ENCODE assay signal across 18 cellular contexts in genomic region chr2:2800697-2801096, GRCh38.
A peak's percentile ranks its signal among the peaks of the same experiment; 100 is the strongest.
DNase-seq lines count a peak whose midpoint lies in the region; ATAC-seq and TF ChIP-seq lines count a peak whose summit lies in the region.
"Had no signal": no experiment of that assay in that cellular context is flagged by ENCODE, and none has a peak within 500 bp of the region (broad histone marks: within the 10 kb centered on the region; RNA-seq: fewer than 3 reads in every experiment).

No MANE protein-coding gene starts in this region.

- H3K9me3 ChIP-seq in Karpas-422 (ENCODE audit: low read length): no peaks in the 10 kb centered on the region
- H3K9me3 ChIP-seq in endodermal cell (ENCODE audit: control insufficient read depth, low read length): peaks cover 13% of the 10 kb centered on the region
- no peaks in the 10 kb centered on the region for H3K9me3 ChIP-seq in vagina
- H3K9me3 ChIP-seq: Caco-2, HAP-1 had no signal

- H3K27me3 ChIP-seq in Karpas-422 (ENCODE audit: low read length) (peaks cover 2% of the 10 kb centered on the region; the same call in 1 of the 2 replicates), endodermal cell (ENCODE audit: control insufficient read depth, insufficient read depth, low read length, poor library complexity, severe bottlenecking) (no peaks in the 10 kb centered on the region), vagina (no peaks in the 10 kb centered on the region)
- H3K27me3 ChIP-seq: BLaER1 had no signal

- H3K9me3 Mint-ChIP-seq in endodermal cell: peaks cover 17% of the 10 kb centered on the region
- H3K9me3 Mint-ChIP-seq in natural killer cell: peaks cover 2 to 3% of the 10 kb centered on the region in 2 donors

- TF ChIP-seq POLR2A in vagina (IDR thresholded peaks at IDR 0.05): no peak

- H3K27me3 Mint-ChIP-seq in endodermal cell (ENCODE audit: insufficient read depth) (peaks cover 3% of the 10 kb centered on the region), natural killer cell (ENCODE audit: low read depth in 2 of 2) (peaks cover 0 to 4% of the 10 kb centered on the region in 2 donors)
- H3K27me3 Mint-ChIP-seq: CD4-positive, CD25-positive, alpha-beta regulatory T cell had no signal

- H3K9me2 ChIP-seq in Karpas-422 (replicated peaks; ENCODE audit: insufficient read depth, low read length): no peaks in the 10 kb centered on the region

- DNase-seq in Karpas-422 (peak; percentile 9), endodermal cell (peak; percentile 17), mesenteric fat pad (ENCODE audit: low spot score) (peak; percentile 72), vagina (ENCODE audit: extremely low spot score in 2 of 2) (peak; percentile 58 to 64), natural killer cell (no peak), NCI-H748 treated with DMSO at 0.1 percent for 48 hours (lab: John Stamatoyannopoulos, UW) (no peak)
- DNase-seq: Caco-2; CD4-positive, CD25-positive, alpha-beta regulatory T cell; CD8-positive, alpha-beta T cell; DMS153; DND-41; HFFc6 had no signal

- no peak overlapping the region for H3K27ac Mint-ChIP-seq in endodermal cell
- no peak overlapping the region for H3K27ac Mint-ChIP-seq in natural killer cell
- H3K27ac Mint-ChIP-seq: CD4-positive, CD25-positive, alpha-beta regulatory T cell; CD8-positive, alpha-beta T cell; GM23338; HFFc6 had no signal

- H3K27ac ChIP-seq in Karpas-422 (ENCODE audit: low read length) (no peak overlapping the region), endodermal cell (ENCODE audit: low read depth, low read length) (no peak overlapping the region), vagina (no peak overlapping the region)
- H3K27ac ChIP-seq: BLaER1, C4-2B had no signal

- no peak for ATAC-seq in GM18498 (IDR thresholded peaks at IDR 0.05; ENCODE audit: unreplicated experiment)
- no peak for ATAC-seq in natural killer cell
- ATAC-seq: CD8-positive, alpha-beta T cell; GM12878; GM23338 had no signal

- H4K20me1 ChIP-seq in Karpas-422 (ENCODE audit: insufficient read depth, low read depth, low read length): no peaks in the 10 kb centered on the region
- H4K20me1 ChIP-seq: BLaER1 had no signal

- no peak overlapping the region for H2AFZ ChIP-seq in Karpas-422 (ENCODE audit: low read length)
- H2AFZ ChIP-seq: GM23338 had no signal

- no peak overlapping the region for H3K9ac ChIP-seq in Karpas-422 (ENCODE audit: low read length)
- H3K9ac ChIP-seq in endodermal cell (ENCODE audit: extremely low read depth, low read length, poor library complexity, severe bottlenecking): no peak overlapping the region
- H3K9ac ChIP-seq: BLaER1 had no signal

- H3K4me3 ChIP-seq in Karpas-422 (ENCODE audit: low read length) (no peak overlapping the region), endodermal cell (ENCODE audit: low read length) (no peak overlapping the region), vagina (no peak overlapping the region)
- H3K4me3 ChIP-seq: BLaER1, GM12878, GM23338, HAP-1 had no signal

- H3K4me3 Mint-ChIP-seq in endodermal cell (no peak overlapping the region), natural killer cell (no peak overlapping the region)
- H3K4me3 Mint-ChIP-seq: CD4-positive, CD25-positive, alpha-beta regulatory T cell; CD8-positive, alpha-beta T cell; GM23338; HFFc6 had no signal

- TF ChIP-seq CTCF in endodermal cell (conservative IDR thresholded peaks at IDR 0.05): no peak
- no peak for TF ChIP-seq CTCF in vagina (IDR thresholded peaks at IDR 0.05)
- no peak for TF ChIP-seq CTCF in natural killer cell (IDR thresholded peaks at IDR 0.05)

- H3K36me3 Mint-ChIP-seq in endodermal cell (ENCODE audit: low read depth) (no peaks in the 10 kb centered on the region), natural killer cell (no peaks in the 10 kb centered on the region)
- H3K36me3 Mint-ChIP-seq: CD4-positive, CD25-positive, alpha-beta regulatory T cell; CD8-positive, alpha-beta T cell had no signal

- H3K4me2 ChIP-seq in Karpas-422 (ENCODE audit: low read depth, low read length, poor library complexity, severe bottlenecking): no peak overlapping the region
- H3K4me2 ChIP-seq: BLaER1, GM23338 had no signal

- H3K36me3 ChIP-seq in Karpas-422 (ENCODE audit: insufficient read depth, low read length) (no peaks in the 10 kb centered on the region), endodermal cell (ENCODE audit: control insufficient read depth, insufficient read depth, low read length) (no peaks in the 10 kb centered on the region), vagina (no peaks in the 10 kb centered on the region)
- H3K36me3 ChIP-seq: BLaER1, HAP-1 had no signal

- no peaks in the 10 kb centered on the region for H3K79me2 ChIP-seq in Karpas-422 (ENCODE audit: low read length)

- 87 to 95% methylated on average over 3 of the region's 3 CpGs for WGBS in endodermal cell (ENCODE audit: insufficient coverage in 1 of 2, insufficient read length in 1 of 2), 2 experiments

- H3K4me1 Mint-ChIP-seq in endodermal cell: no peaks in the 10 kb centered on the region
- no peaks in the 10 kb centered on the region for H3K4me1 Mint-ChIP-seq in natural killer cell
- H3K4me1 Mint-ChIP-seq: CD4-positive, CD25-positive, alpha-beta regulatory T cell; GM23338 had no signal

- intact Hi-C loops in vagina (cut with DNase I) (loop anchor here (10.0 kb wide), 1 partner anchor 1894 kb away; no protein-coding TSS in a partner anchor), natural killer cell (cut with micrococcal nuclease) (no loop called here)

- H3K4me1 ChIP-seq in Karpas-422 (ENCODE audit: low read length): no peaks in the 10 kb centered on the region
- no peaks in the 10 kb centered on the region for H3K4me1 ChIP-seq in endodermal cell (ENCODE audit: control insufficient read depth, insufficient read depth, low read length)
- no peaks in the 10 kb centered on the region for H3K4me1 ChIP-seq in vagina
- H3K4me1 ChIP-seq: Caco-2, HAP-1 had no signal

Comparison
In these comparisons a context has a peak if more than half of its experiments do, and no peak if none do; other contexts are left out.
1. DNase-seq: peak in Karpas-422 (single experiment), endodermal cell (single experiment), mesenteric fat pad (single experiment) and vagina (2 of 2); none in natural killer cell (single experiment) and NCI-H748 treated with DMSO at 0.1 percent for 48 hours (single experiment).